Comparison of ENCODE assay signal across 9 cellular contexts in the genomic region with DNA sequence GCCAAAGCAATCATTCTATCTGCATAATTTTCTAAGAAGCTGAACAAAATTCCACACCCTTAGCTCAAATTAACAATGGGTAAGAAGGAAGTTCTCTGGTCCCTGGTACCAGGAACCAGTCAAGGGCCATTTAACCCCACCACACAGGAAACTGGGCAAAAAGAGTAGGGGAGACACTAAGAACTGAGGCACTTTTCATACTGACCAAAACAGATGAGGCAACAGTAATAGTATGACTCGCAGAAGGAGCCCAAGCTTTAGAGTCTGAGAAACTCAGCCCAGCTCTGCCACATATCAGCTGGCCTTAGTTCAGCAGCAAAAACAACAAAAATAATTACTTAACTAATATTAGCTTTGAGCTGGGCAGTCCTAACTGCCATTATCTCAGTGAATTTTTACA.
A peak's percentile ranks its signal among the peaks of the same experiment; 100 is the strongest.
DNase-seq lines count a peak whose midpoint lies in the region; ATAC-seq and TF ChIP-seq lines count a peak whose summit lies in the region.
"Had no signal": no experiment of that assay in that cellular context is flagged by ENCODE, and none has a peak within 500 bp of the region (broad histone marks: within the 10 kb centered on the region; RNA-seq: fewer than 3 reads in every experiment).

No MANE protein-coding gene starts in this region.

- no peak overlapping the region for H3K4me3 Mint-ChIP-seq in H9

- no peak overlapping the region for H2BK15ac ChIP-seq in H9 (ENCODE audit: low read depth, low read length)

- no peak overlapping the region for H4K8ac ChIP-seq in H9 (replicated peaks; ENCODE audit: insufficient read length, low read depth, low read length)

- H3K4me1 ChIP-seq in osteoblast (ENCODE audit: insufficient read depth, low read length) = peaks cover 20% of the 10 kb centered on the region
- H3K4me1 ChIP-seq in H9 (ENCODE audit: insufficient read depth, low read length) = peaks cover 18% of the 10 kb centered on the region; the same call in 1 of the 2 replicates

- no peaks in the 10 kb centered on the region; a peak in 1 of 7 replicates for H3K36me3 Mint-ChIP-seq in H9 (ENCODE audit: insufficient read depth in 1 of 3, low read depth in 3 of 3)

- no peak overlapping the region for H3T11ph ChIP-seq in H9 (ENCODE audit: low read length)

- H3K27ac ChIP-seq in osteoblast (ENCODE audit: low read depth, low read length) (peak overlapping the region; percentile 44), H9 (ENCODE audit: insufficient read length, low read depth, low read length) (no peak overlapping the region)

- no peak overlapping the region for H3K18ac ChIP-seq in H9 (ENCODE audit: insufficient read length, low read depth, low read length)

- no peak overlapping the region for H3K9ac ChIP-seq in H9 (ENCODE audit: extremely low read depth, insufficient read length, low read length)

- H3K27ac Mint-ChIP-seq in H9 = peak overlapping the region in 1 of 3 experiments; percentile 52; a peak in 2 of 7 replicates

- no peak overlapping the region for H2AFZ ChIP-seq in osteoblast (ENCODE audit: low read length)
- no peak overlapping the region for H2AFZ ChIP-seq in H9 (ENCODE audit: low read length)

- TF ChIP-seq CTCF in choroid plexus epithelial cell (conservative IDR thresholded peaks at IDR 0.05; ENCODE audit: low read depth, low read length) (no peak), osteoblast (IDR thresholded peaks at IDR 0.05; ENCODE audit: extremely low read depth, low read depth, low read length) (no peak), H9 (conservative IDR thresholded peaks at IDR 0.05) (no peak)

- no peak overlapping the region for H2BK120ac ChIP-seq in H9 (ENCODE audit: low read depth, low read length, poor library complexity, severe bottlenecking)

- H3K14ac ChIP-seq in H9 (ENCODE audit: insufficient read depth, low read length) = no peak overlapping the region

- no peak overlapping the region for H2BK5ac ChIP-seq in H9 (ENCODE audit: insufficient read length, low read length)

- H4K91ac ChIP-seq in H9 (ENCODE audit: insufficient read length, low read depth, low read length) = no peak overlapping the region

- H3K27me3 Mint-ChIP-seq in H9 (ENCODE audit: low read depth) = no peaks in the 10 kb centered on the region; the same call in 1 of the 2 replicates

- H4K5ac ChIP-seq in H9 (ENCODE audit: insufficient read length, low read depth, low read length) = no peak overlapping the region

- H3K27me3 ChIP-seq in osteoblast (ENCODE audit: insufficient read depth, low read length) (no peaks in the 10 kb centered on the region), H9 (ENCODE audit: insufficient read depth, low read length) (no peaks in the 10 kb centered on the region)

- DNase-seq in GM03348 (ENCODE audit: low spot score) (peak; percentile 74), NCI-H774 (lab: John Stamatoyannopoulos, UW) (peak; percentile 26), choroid plexus epithelial cell (ENCODE audit: low read depth) (peak; percentile 70), osteoblast (ENCODE audit: insufficient read length, low spot score, missing footprints) (no peak), posterior vena cava (ENCODE audit: low spot score) (no peak), NCI-H345 (lab: John Stamatoyannopoulos, UW) (no peak), H9 (no peak)
- DNase-seq: stimulated activated CD4-positive, alpha-beta T cell treated with anti-CD3 and anti-CD28 coated beads, Interleukin-2, amount 100 ng/mL, for 48 hours had no signal

- H4K20me1 ChIP-seq in osteoblast (ENCODE audit: insufficient read depth, low read length) (no peaks in the 10 kb centered on the region), H9 (ENCODE audit: control insufficient read depth, insufficient read depth, insufficient read length) (no peaks in the 10 kb centered on the region)

- H3K4me2 ChIP-seq in osteoblast (ENCODE audit: insufficient read depth, low read length) = no peak overlapping the region
- H3K4me2 ChIP-seq in H9 (ENCODE audit: insufficient read depth, insufficient read length, low read length) = no peak overlapping the region

- H3K4ac ChIP-seq in H9 (ENCODE audit: low read depth, low read length) = no peak overlapping the region

- no peak overlapping the region for H2BK20ac ChIP-seq in H9 (ENCODE audit: low read depth, low read length, poor library complexity, severe bottlenecking)

- H3K36me3 ChIP-seq in osteoblast (ENCODE audit: insufficient read depth, low read length) = no peaks in the 10 kb centered on the region

- peaks cover 4% of the 10 kb centered on the region for H3K79me1 ChIP-seq in H9 (ENCODE audit: insufficient read depth, low read depth, low read length, poor library complexity, severe bottlenecking)

- no peak overlapping the region for H3K56ac ChIP-seq in H9 (ENCODE audit: insufficient read length, low read depth, low read length)

- intact Hi-C loops in posterior vena cava (cut with DNase I) = no loop called here

- no CpG with 5 or more reads among the region's 1 CpG for WGBS in H9 (ENCODE audit: extremely low coverage, insufficient read length, low lambda C conversion rate)

- no peaks in the 10 kb centered on the region for H3K9me3 ChIP-seq in osteoblast (ENCODE audit: low read depth, low read length)
- H3K9me3 ChIP-seq in H9 (ENCODE audit: control insufficient read depth, low read depth, low read length) = no peaks in the 10 kb centered on the region

- no peaks in the 10 kb centered on the region for H3K9me3 Mint-ChIP-seq in H9

- peaks cover 40 to 48% of the 10 kb centered on the region in 2 experiments for H3K4me1 Mint-ChIP-seq in H9

- ATAC-seq in GM18907 (IDR thresholded peaks at IDR 0.05; ENCODE audit: unreplicated experiment) = no peak

- H3K4me3 ChIP-seq in choroid plexus epithelial cell (ENCODE audit: low read depth, low read length) = no peak overlapping the region
- H3K4me3 ChIP-seq in osteoblast (ENCODE audit: insufficient read depth, low read length) = no peak overlapping the region

- no peak overlapping the region for H2AK5ac ChIP-seq in H9 (ENCODE audit: insufficient read length, low read length)

- H2BK12ac ChIP-seq in H9 (ENCODE audit: insufficient read length, low read depth, low read length) = no peak overlapping the region

- H3K23ac ChIP-seq in H9 (ENCODE audit: insufficient read length, low read depth, low read length) = no peak overlapping the region

- H3K23me2 ChIP-seq in H9 (ENCODE audit: insufficient read length, low read depth, low read length, poor library complexity, severe bottlenecking) = no peaks in the 10 kb centered on the region

- H3K79me2 ChIP-seq in osteoblast (ENCODE audit: insufficient read depth, low read length) (peaks cover 45% of the 10 kb centered on the region), H9 (ENCODE audit: insufficient read depth, low read length) (peaks cover 3% of the 10 kb centered on the region; the same call in 1 of the 2 replicates)

Comparison
In these comparisons a context has a peak if more than half of its experiments do, and no peak if none do; other contexts are left out.
1. DNase-seq: peak in GM03348 (single experiment), NCI-H774 (single experiment) and choroid plexus epithelial cell (single experiment); none in osteoblast (single experiment), posterior vena cava (single experiment), NCI-H345 (single experiment) and H9 (single experiment).